8 cellular contexts compared by ENCODE assay signal in the genomic region with DNA sequence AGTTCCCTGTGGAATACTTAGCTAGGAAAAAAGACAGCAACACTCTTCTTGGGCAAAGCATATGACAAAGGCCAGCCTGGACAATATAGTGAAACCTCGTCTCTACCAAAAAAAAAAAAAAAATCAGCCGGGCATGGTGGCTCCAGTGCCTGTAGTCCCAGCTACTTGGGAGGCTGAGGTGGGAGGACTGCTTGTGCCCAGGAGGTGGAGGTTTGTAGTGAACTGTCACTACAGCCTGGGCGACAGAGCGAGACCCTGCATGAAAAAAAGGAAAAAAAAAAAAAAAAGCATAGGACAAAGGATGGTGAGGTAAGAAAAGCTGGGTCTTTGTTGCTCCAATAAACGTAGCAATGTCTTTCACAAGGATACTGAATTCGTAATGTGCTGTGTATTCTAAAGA. TPM values are rescaled to one million over a fixed set of nuclear protein-coding genes. Genes with fewer than 3 reads are reported as not detected.
A peak's percentile ranks its signal among the peaks of the same experiment; 100 is the strongest.
DNase-seq lines count a peak whose midpoint lies in the region; ATAC-seq and TF ChIP-seq lines count a peak whose summit lies in the region.

No MANE protein-coding gene starts in this region.

- peaks cover 28 to 48% (median 46%) of the 10 kb centered on the region in 3 donors for H3K4me1 Mint-ChIP-seq in CD8-positive, alpha-beta memory T cell

- no peak overlapping the region for H3K27ac ChIP-seq in CD8-positive, alpha-beta memory T cell (ENCODE audit: low read depth, low read length)
- H3K27ac ChIP-seq in effector memory CD4-positive, alpha-beta T cell (ENCODE audit: insufficient read depth, low read length, poor library complexity, severe bottlenecking): no peak overlapping the region
- peak overlapping the region; percentile 97 for H3K27ac ChIP-seq in neutrophil

- H3K27ac Mint-ChIP-seq in CD8-positive, alpha-beta memory T cell: peak overlapping the region in 7 of 8 donors; percentile 66 to 97 (median 90)

- no peak for TF ChIP-seq POLR2A in NB4 (IDR thresholded peaks at IDR 0.05; ENCODE audit: extremely low read depth, insufficient read length)

- POLR2A ChIA-PET in CD8-positive, alpha-beta memory T cell (lab: Charles Lee): interaction anchor here (0.7 to 2.0 kb wide), 3 partner anchors 8 to 311 kb away, joined by 3 to 8 read pairs (median 4); partner anchors contain the start of gene PTGER2

- peaks cover 22% of the 10 kb centered on the region for H3K4me1 ChIP-seq in CD8-positive, alpha-beta memory T cell (ENCODE audit: insufficient read depth, low read length)
- peaks cover 8% of the 10 kb centered on the region for H3K4me1 ChIP-seq in effector memory CD4-positive, alpha-beta T cell (ENCODE audit: control insufficient read depth, insufficient read depth, low read length, poor library complexity, severe bottlenecking)
- H3K4me1 ChIP-seq in neutrophil (ENCODE audit: control insufficient read depth in 1 of 2, insufficient read depth in 1 of 2, low read depth in 1 of 2, low read length in 1 of 2): peaks cover 25% of the 10 kb centered on the region in 2 experiments

- DNase-seq in CD8-positive, alpha-beta memory T cell: no peak
- DNase-seq in NB4 (ENCODE audit: low read depth) (no peak), NCI-H1694 treated with DMSO at 0.1 percent for 48 hours (lab: John Stamatoyannopoulos, UW) (no peak), KG1 (lab: John Stamatoyannopoulos, UW) (no peak)
- no peak for DNase-seq in effector memory CD4-positive, alpha-beta T cell
- DNase-seq in effector CD4-positive, alpha-beta T cell: no peak

- TF ChIP-seq CTCF in NB4 (IDR thresholded peaks at IDR 0.05; ENCODE audit: low read depth, low read length) (no peak), neutrophil (IDR thresholded peaks at IDR 0.05) (no peak)

- H3K9me3 Mint-ChIP-seq in CD8-positive, alpha-beta memory T cell: no peaks in the 10 kb centered on the region

- peaks cover 2 to 14% of the 10 kb centered on the region in 2 donors for H3K27me3 Mint-ChIP-seq in CD8-positive, alpha-beta memory T cell

- no peaks in the 10 kb centered on the region for H3K27me3 ChIP-seq in CD8-positive, alpha-beta memory T cell (ENCODE audit: insufficient read depth, low read length, poor library complexity, severe bottlenecking)
- no peaks in the 10 kb centered on the region for H3K27me3 ChIP-seq in effector memory CD4-positive, alpha-beta T cell (replicated peaks; ENCODE audit: control insufficient read depth, insufficient read depth, low read length, poor library complexity, severe bottlenecking)
- peaks cover 15% of the 10 kb centered on the region for H3K27me3 ChIP-seq in neutrophil

- peaks cover 0 to 17% (median 2%) of the 10 kb centered on the region in 3 donors for H3K36me3 Mint-ChIP-seq in CD8-positive, alpha-beta memory T cell

- no peaks in the 10 kb centered on the region for H3K36me3 ChIP-seq in CD8-positive, alpha-beta memory T cell (ENCODE audit: insufficient read depth, low read length)
- no peaks in the 10 kb centered on the region for H3K36me3 ChIP-seq in effector memory CD4-positive, alpha-beta T cell (ENCODE audit: control insufficient read depth, insufficient read depth, low read length)
- no peaks in the 10 kb centered on the region for H3K36me3 ChIP-seq in neutrophil

- CTCF ChIA-PET in CD8-positive, alpha-beta memory T cell (lab: Charles Lee): interaction anchor here (1.3 to 1.4 kb wide), 2 partner anchors 160 to 166 kb away, joined by 3 to 5 read pairs; no protein-coding TSS in a partner anchor

- H3K4me3 ChIP-seq in CD8-positive, alpha-beta memory T cell (ENCODE audit: low read length): peak overlapping the region; percentile 58
- peak overlapping the region; percentile 83 for H3K4me3 ChIP-seq in NB4 (ENCODE audit: low read depth, low read length)
- peak overlapping the region; percentile 70 for H3K4me3 ChIP-seq in effector memory CD4-positive, alpha-beta T cell (ENCODE audit: insufficient read depth, low read depth, low read length, poor library complexity, severe bottlenecking)
- peak overlapping the region; percentile 78 to 93 for H3K4me3 ChIP-seq in neutrophil (ENCODE audit: low read depth in 1 of 2, low read length in 1 of 2)

- ATAC-seq in HG03378 (IDR thresholded peaks at IDR 0.05; ENCODE audit: unreplicated experiment): no peak

- H3K4me3 Mint-ChIP-seq in CD8-positive, alpha-beta memory T cell: peak overlapping the region; percentile 88 to 95 (median 89)

- H3K9me3 ChIP-seq in CD8-positive, alpha-beta memory T cell (ENCODE audit: low read length): no peaks in the 10 kb centered on the region
- H3K9me3 ChIP-seq in effector memory CD4-positive, alpha-beta T cell (ENCODE audit: control insufficient read depth, low read length): no peaks in the 10 kb centered on the region
- no peaks in the 10 kb centered on the region for H3K9me3 ChIP-seq in neutrophil

RNA-seq across cellular contexts. Expression of gene TXNDC16, which starts 1.1 kb away (rescaled TPM):
- 1 to 10 TPM; 3.8 to 4.6 TPM for total RNA-seq in CD8-positive, alpha-beta memory T cell
- 1.8 TPM for polyA plus RNA-seq in CD8-positive, alpha-beta memory T cell

RNA-seq across cellular contexts. Expression of gene GPR137C, which starts 1.4 kb away (rescaled TPM):
- total RNA-seq in CD8-positive, alpha-beta memory T cell: under 1 TPM; 0.50 to 0.91 TPM
- not detected for polyA plus RNA-seq in CD8-positive, alpha-beta memory T cell
